1 cellular context compared by ENCODE assay signal in the genomic region with DNA sequence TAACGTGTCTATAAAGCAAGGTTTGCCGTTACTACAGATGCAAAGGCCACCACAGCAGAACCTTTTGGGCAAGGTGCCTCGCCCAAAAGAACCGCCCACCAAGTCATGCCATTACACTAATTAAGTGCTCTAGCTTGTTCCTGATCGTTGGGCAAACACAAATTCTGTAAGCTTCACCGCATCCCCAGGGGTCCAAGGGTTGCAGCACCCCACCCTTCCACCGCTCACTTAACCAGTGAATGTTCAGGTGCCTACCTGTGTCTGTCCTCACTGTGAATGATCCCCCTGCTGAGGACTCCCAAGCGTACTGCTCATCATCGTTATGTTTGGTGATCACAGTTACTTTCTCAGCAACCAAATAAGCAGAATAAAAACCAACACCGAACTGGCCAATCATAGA.
TF ChIP-seq lines count a peak whose summit lies in the region.

No MANE protein-coding gene starts in this region.

TF ChIP-seq in GM12878, 131 proteins besides CTCF, POLR2A, EP300 and RAD21:
- TF ChIP-seq HCFC1 (IDR thresholded peaks at IDR 0.05; ENCODE audit: low read length): no peak
- TF ChIP-seq POLR2AphosphoS5 (IDR thresholded peaks at IDR 0.05; ENCODE audit: low read length): peak; percentile 44; the same call in 1 of the 2 replicates
- no peak for TF ChIP-seq MXI1 (IDR thresholded peaks at IDR 0.05; ENCODE audit: low read depth, low read length)
